17 cellular contexts compared by ENCODE assay signal in genomic region chr20:56383334-56383733, GRCh38. TPM values are rescaled to one million over a fixed set of nuclear protein-coding genes. Genes with fewer than 3 reads are reported as not detected.
"Had no signal": no experiment of that assay in that cellular context is flagged by ENCODE, and none has a peak within 500 bp of the region (broad histone marks: within the 10 kb centered on the region; RNA-seq: fewer than 3 reads in every experiment).

No MANE protein-coding gene starts in this region.

- H3K27ac Mint-ChIP-seq: activated B cell treated with CpG ODN at 0.5 μM for 24 hours; activated naive CD4-positive, alpha-beta T cell treated with anti-CD3 and anti-CD28 coated beads, Interleukin-2, amount 10 ng/mL, durations not matched to agents 7 days and 5 days had no signal

- FAIRE-seq: astrocyte, bronchial epithelial cell, endometrium, TTC549 had no signal

- H3K4me1 Mint-ChIP-seq: activated B cell treated with CpG ODN at 0.5 μM for 24 hours had no signal

- H3K27ac ChIP-seq: sigmoid colon, stomach, testis had no signal

- H3K27me3 ChIP-seq: sigmoid colon, stomach, testis had no signal

- H3K27me3 Mint-ChIP-seq: activated B cell treated with CpG ODN at 0.5 μM for 24 hours; activated CD4-positive, alpha-beta T cell treated with anti-CD3 and anti-CD28 coated beads, Interleukin-2, amount 10 ng/mL, durations not matched to agents 24 days and 14 days; activated naive CD4-positive, alpha-beta T cell treated with anti-CD3 and anti-CD28 coated beads, Interleukin-2, amount 10 ng/mL, durations not matched to agents 7 days and 5 days had no signal

- ATAC-seq: esophagus mucosa, left ventricle myocardium superior had no signal

- H3K4me3 Mint-ChIP-seq: activated B cell treated with CpG ODN at 0.5 μM for 24 hours; activated CD4-positive, alpha-beta T cell treated with anti-CD3 and anti-CD28 coated beads, Interleukin-2, amount 10 ng/mL, durations not matched to agents 24 days and 14 days; activated naive CD4-positive, alpha-beta T cell treated with anti-CD3 and anti-CD28 coated beads, Interleukin-2, amount 10 ng/mL, durations not matched to agents 7 days and 5 days had no signal

- H3K9me3 Mint-ChIP-seq: activated B cell treated with CpG ODN at 0.5 μM for 24 hours; activated CD4-positive, alpha-beta T cell treated with anti-CD3 and anti-CD28 coated beads, Interleukin-2, amount 10 ng/mL, durations not matched to agents 24 days and 14 days; activated naive CD4-positive, alpha-beta T cell treated with anti-CD3 and anti-CD28 coated beads, Interleukin-2, amount 10 ng/mL, durations not matched to agents 7 days and 5 days had no signal

- DNase-seq: activated B cell treated with CpG ODN at 0.5 μM for 24 hours; activated CD4-positive, alpha-beta T cell treated with anti-CD3 and anti-CD28 coated beads, Interleukin-2, amount 10 ng/mL, durations not matched to agents 24 days and 14 days; activated CD8-positive, alpha-beta memory T cell treated with anti-CD3 and anti-CD28 coated beads for 24 hours; activated naive CD4-positive, alpha-beta T cell treated with anti-CD3 and anti-CD28 coated beads, Interleukin-2, amount 10 ng/mL, durations not matched to agents 7 days and 5 days; activated T-cell treated with anti-CD3 and anti-CD28 coated beads for 4 hours; kidney glomerular epithelial cell; left ventricle myocardium superior; sigmoid colon; stimulated activated CD4-positive, alpha-beta T cell treated with anti-CD3 and anti-CD28 coated beads, Interleukin-1b, Interleukin-23, amount 100 ng/mL, for 48 hours; stomach; T-helper 2 cell; testis had no signal

- H3K4me1 ChIP-seq: sigmoid colon, testis had no signal

- H3K36me3 ChIP-seq: sigmoid colon had no signal

- H3K4me3 ChIP-seq: sigmoid colon, stomach, testis had no signal

- H3K9me3 ChIP-seq: sigmoid colon, stomach, testis had no signal

RNA-seq across cellular contexts. Expression of gene CASS4, which starts 28.7 kb away (rescaled TPM):
- total RNA-seq: bronchial epithelial cell had no signal
